Comparison of ENCODE assay signal across 28 cellular contexts in the genomic region with DNA sequence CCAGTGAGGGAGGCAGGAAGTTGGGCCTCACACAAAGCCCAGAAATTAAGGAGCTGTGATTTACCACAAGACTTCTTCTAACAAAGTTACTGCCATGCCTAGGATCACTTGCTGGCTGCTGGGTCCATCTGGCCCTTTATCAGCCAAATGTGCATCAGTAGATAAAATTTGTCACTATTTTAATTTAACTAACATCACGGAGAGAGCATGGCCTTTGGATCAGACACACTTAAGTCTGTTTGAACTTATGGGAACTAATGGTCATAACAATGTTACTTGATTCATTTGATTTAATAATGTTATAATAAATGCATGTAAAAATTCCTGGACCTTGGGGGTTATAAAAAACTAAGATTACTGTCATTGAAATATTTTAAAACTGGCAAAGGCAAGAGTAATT.
"Had no signal": no experiment of that assay in that cellular context is flagged by ENCODE, and none has a peak within 500 bp of the region (broad histone marks: within the 10 kb centered on the region; RNA-seq: fewer than 3 reads in every experiment).

No MANE protein-coding gene starts in this region.

- H3K4me3 Mint-ChIP-seq: activated CD4-positive, alpha-beta T cell treated with anti-CD3 and anti-CD28 coated beads for 36 hours; activated CD8-positive, alpha-beta memory T cell treated with anti-CD3 and anti-CD28 coated beads, Interleukin-2, amount 10 ng/mL, durations not matched to agents 7 days and 5 days; activated CD8-positive, alpha-beta T cell treated with anti-CD3 and anti-CD28 coated beads, Interleukin-2, amount 10 ng/mL, durations not matched to agents 7 days and 5 days; activated T-cell treated with anti-CD3 and anti-CD28 coated beads, Interleukin-2, amount 50 U/mL, for 72 hours; brain; effector memory CD8-positive, alpha-beta T cell; naive thymus-derived CD4-positive, alpha-beta T cell; neural progenitor cell had no signal

- H3K36me3 ChIP-seq: ascending aorta, cardiac muscle cell, gastrocnemius medialis, neural progenitor cell, right atrium auricular region, suprapubic skin, tibial artery, upper lobe of right lung had no signal

- H3K27me3 ChIP-seq: ascending aorta, cardiac muscle cell, dorsolateral prefrontal cortex, gastrocnemius medialis, hepatocyte, neural progenitor cell, right atrium auricular region, suprapubic skin, tibial artery, upper lobe of right lung had no signal

- H3K27ac Mint-ChIP-seq: activated CD4-positive, alpha-beta T cell treated with anti-CD3 and anti-CD28 coated beads for 36 hours; activated CD8-positive, alpha-beta memory T cell treated with anti-CD3 and anti-CD28 coated beads, Interleukin-2, amount 10 ng/mL, durations not matched to agents 7 days and 5 days; activated CD8-positive, alpha-beta T cell treated with anti-CD3 and anti-CD28 coated beads, Interleukin-2, amount 10 ng/mL, durations not matched to agents 7 days and 5 days; activated naive CD4-positive, alpha-beta T cell treated with anti-CD3 and anti-CD28 coated beads, Interleukin-2, amount 50 U/mL, for 72 hours; activated T-cell treated with anti-CD3 and anti-CD28 coated beads, Interleukin-2, amount 50 U/mL, for 72 hours; brain; effector memory CD8-positive, alpha-beta T cell; naive thymus-derived CD4-positive, alpha-beta T cell; neural progenitor cell had no signal

- H3K9me3 Mint-ChIP-seq: activated naive CD4-positive, alpha-beta T cell treated with anti-CD3 and anti-CD28 coated beads, Interleukin-2, amount 50 U/mL, for 72 hours; activated T-cell treated with anti-CD3 and anti-CD28 coated beads, Interleukin-2, amount 50 U/mL, for 72 hours; brain; effector memory CD8-positive, alpha-beta T cell; neural progenitor cell had no signal

- H3K36me3 Mint-ChIP-seq: activated CD8-positive, alpha-beta memory T cell treated with anti-CD3 and anti-CD28 coated beads, Interleukin-2, amount 10 ng/mL, durations not matched to agents 7 days and 5 days; activated naive CD4-positive, alpha-beta T cell treated with anti-CD3 and anti-CD28 coated beads, Interleukin-2, amount 50 U/mL, for 72 hours; brain; naive thymus-derived CD4-positive, alpha-beta T cell; neural progenitor cell had no signal

- H2AFZ ChIP-seq: hepatocyte had no signal

- ATAC-seq: activated CD4-positive, alpha-beta T cell treated with anti-CD3 and anti-CD28 coated beads for 36 hours; activated CD8-positive, alpha-beta memory T cell treated with anti-CD3 and anti-CD28 coated beads, Interleukin-2, amount 10 ng/mL, durations not matched to agents 7 days and 5 days; activated CD8-positive, alpha-beta T cell treated with anti-CD3 and anti-CD28 coated beads, Interleukin-2, amount 10 ng/mL, durations not matched to agents 7 days and 5 days; activated naive CD4-positive, alpha-beta T cell treated with anti-CD3 and anti-CD28 coated beads, Interleukin-2, amount 50 U/mL, for 72 hours; activated T-cell treated with anti-CD3 and anti-CD28 coated beads, Interleukin-2, amount 50 U/mL, for 72 hours; effector memory CD8-positive, alpha-beta T cell; gastrocnemius medialis; left cardiac atrium; naive thymus-derived CD4-positive, alpha-beta T cell; upper lobe of right lung had no signal

- H3K4me1 ChIP-seq: neural progenitor cell, right atrium auricular region, suprapubic skin, upper lobe of right lung had no signal

- H3K4me1 Mint-ChIP-seq: activated CD4-positive, alpha-beta T cell treated with anti-CD3 and anti-CD28 coated beads for 36 hours; activated CD8-positive, alpha-beta memory T cell treated with anti-CD3 and anti-CD28 coated beads, Interleukin-2, amount 10 ng/mL, durations not matched to agents 7 days and 5 days; neural progenitor cell had no signal

- H3K79me2 ChIP-seq: hepatocyte had no signal

- DNase-seq: activated CD4-positive, alpha-beta T cell treated with anti-CD3 and anti-CD28 coated beads for 36 hours; activated CD4-positive, CD25-positive, alpha-beta regulatory T cell; activated CD8-positive, alpha-beta memory T cell treated with anti-CD3 and anti-CD28 coated beads, Interleukin-2, amount 10 ng/mL, durations not matched to agents 7 days and 5 days; activated CD8-positive, alpha-beta T cell treated with anti-CD3 and anti-CD28 coated beads, Interleukin-2, amount 10 ng/mL, durations not matched to agents 7 days and 5 days; activated naive CD4-positive, alpha-beta T cell; activated T-cell treated with anti-CD3 and anti-CD28 coated beads, Interleukin-2, amount 50 U/mL, for 72 hours; cerebellar nuclear complex; effector memory CD8-positive, alpha-beta T cell; erythroblast; gastrocnemius medialis; left cardiac atrium; mammary epithelial cell; naive thymus-derived CD4-positive, alpha-beta T cell; occipital lobe; stimulated activated naive CD4-positive, alpha-beta T cell; T-helper 2 cell; tibial artery; upper lobe of right lung had no signal

- H3K27me3 Mint-ChIP-seq: brain had no signal

- H3K27ac ChIP-seq: cardiac muscle cell, gastrocnemius medialis, hepatocyte, neural progenitor cell, right atrium auricular region, suprapubic skin, upper lobe of right lung had no signal

- H3K4me3 ChIP-seq: ascending aorta, cardiac muscle cell, coronary artery, dorsolateral prefrontal cortex, gastrocnemius medialis, hepatocyte, neural progenitor cell, right atrium auricular region, suprapubic skin, tibial artery, upper lobe of right lung had no signal

- H3K4me2 ChIP-seq: hepatocyte, neural progenitor cell had no signal
